6 cellular contexts compared by ENCODE assay signal in the genomic region with DNA sequence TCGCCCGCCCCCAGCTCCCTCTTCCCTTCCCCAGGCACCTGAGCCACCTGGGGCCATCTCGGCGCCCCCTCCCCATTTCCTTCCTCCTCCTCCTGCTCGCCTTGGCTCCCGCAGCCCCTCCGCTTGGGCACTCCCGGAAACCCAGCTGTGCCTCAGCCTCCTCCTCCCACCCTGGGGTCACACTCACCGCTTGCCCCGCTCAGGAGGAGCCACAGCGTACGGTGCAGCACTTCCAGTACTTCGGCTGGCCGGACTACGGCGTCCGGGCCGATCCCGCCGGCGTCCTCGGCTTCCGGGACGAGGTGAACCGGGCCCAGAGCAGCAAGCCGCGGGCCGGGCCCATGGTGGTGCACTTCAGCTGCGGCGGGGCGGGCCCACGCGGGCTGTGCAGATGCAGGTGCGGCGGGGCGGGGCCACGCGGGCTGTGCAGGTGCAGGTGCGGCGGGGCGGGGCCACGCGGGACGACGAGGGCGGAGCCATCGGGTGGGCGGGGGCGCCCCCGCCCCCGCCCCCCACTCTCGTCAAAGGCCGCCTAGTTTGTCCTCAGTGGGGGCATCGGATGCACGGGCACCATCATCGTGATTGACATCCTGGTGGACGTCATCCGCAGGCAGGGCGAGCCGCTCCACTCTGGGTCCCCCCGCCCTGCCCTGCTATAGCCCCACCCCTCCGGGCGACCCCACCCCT. TPM values are rescaled to one million over a fixed set of nuclear protein-coding genes. Genes with fewer than 3 reads are reported as not detected.
DNase-seq lines count a peak whose midpoint lies in the region; ATAC-seq, FAIRE-seq and TF ChIP-seq lines count a peak whose summit lies in the region.

No MANE protein-coding gene starts in this region.

- no peaks in the 10 kb centered on the region for H3K9me3 ChIP-seq in HepG2 (ENCODE audit: low read length)
- H3K9me3 ChIP-seq in SK-N-SH = no peaks in the 10 kb centered on the region

- H3K4me2 ChIP-seq in HepG2 (ENCODE audit: low read depth, low read length) = peak overlapping the region; percentile 41
- H3K4me2 ChIP-seq in SK-N-SH = no peak overlapping the region

- H3K9me3 Mint-ChIP-seq in activated T-helper 1 cell treated with anti-CD3 and anti-CD28 coated beads, Interleukin-12 subunit alpha, Interleukin-12 subunit beta, Interleukin-2, Interleukin-4 antibody, amounts not matched to agents 30 ng/mL and 10 ng/mL and 1 ng/mL, durations not matched to agents 14 hours and 24 hours and 36 hours = no peaks in the 10 kb centered on the region

- CTCF ChIA-PET in HepG2 (lab: Yijun Ruan, JAX; ENCODE audit: low intra/inter-chr PET ratio, low total read pairs) (no interaction called here), SK-N-SH (lab: Yijun Ruan, JAX) (interaction anchor here (1.1 to 15.4 kb wide), 4 partner anchors 9 to 85 kb away, joined by 3 to 216 read pairs (median 4); partner anchors contain the start of gene PERM1)

- H3K9me2 ChIP-seq in SK-N-SH = no peaks in the 10 kb centered on the region

- peaks cover 9% of the 10 kb centered on the region for H3F3A ChIP-seq in SK-N-SH (replicated peaks; ENCODE audit: insufficient read depth)

- H3K27ac Mint-ChIP-seq in activated T-helper 1 cell treated with anti-CD3 and anti-CD28 coated beads, Interleukin-12 subunit alpha, Interleukin-12 subunit beta, Interleukin-2, Interleukin-4 antibody, amounts not matched to agents 30 ng/mL and 10 ng/mL and 1 ng/mL, durations not matched to agents 14 hours and 24 hours and 36 hours = no peak overlapping the region

- no peak for TF ChIP-seq POLR2A in HepG2 (IDR thresholded peaks at IDR 0.05; ENCODE audit: insufficient read depth in 1 of 2, low read depth in 2 of 2, low read length in 2 of 2)

- H3K27ac ChIP-seq in HepG2 (ENCODE audit: extremely low read length, insufficient read depth, low read length) (no peak overlapping the region), SK-N-SH (ENCODE audit: low read depth in 2 of 2, low read length in 1 of 2) (no peak overlapping the region)

- H3K4me1 ChIP-seq in HepG2 (ENCODE audit: insufficient read depth, low read length) (peaks cover 55% of the 10 kb centered on the region), SK-N-SH (ENCODE audit: control insufficient read depth in 1 of 2, insufficient read depth in 2 of 2, low read depth in 1 of 2, low read length in 1 of 2) (peaks cover 0 to 7% of the 10 kb centered on the region in 2 experiments; a peak in 1 of 4 replicates)

- POLR2A ChIA-PET in HepG2 (lab: Yijun Ruan, JAX) (interaction anchor here (1.1 to 1.2 kb wide), 2 partner anchors 10 to 55 kb away, joined by 3 read pairs; partner anchors contain the start of gene ISG15), SK-N-SH (lab: Yijun Ruan, JAX) (no interaction called here)

- TF ChIP-seq RAD21 in HepG2 (CRISPR knock-in tag; IDR thresholded peaks at IDR 0.05) = no peak
- no peak for TF ChIP-seq RAD21 in SK-N-SH (IDR thresholded peaks at IDR 0.05; ENCODE audit: low read length)

- TF ChIP-seq CTCF in HepG2 (CRISPR knock-in tag; IDR thresholded peaks at IDR 0.05) = no peak
- TF ChIP-seq CTCF in SK-N-SH (IDR thresholded peaks at IDR 0.05) = no peak

- in situ Hi-C loops in HepG2 (cut with HindIII; ENCODE audit: extremely low pct_ligation_motif_present, low pct_unique_long_range_greater_than_20kb) = no loop called here

- FAIRE-seq in HepG2 (lab: Jason Lieb, UNC) = no peak

- peak overlapping the region; percentile 16 to 89 (median 54); a peak in 4 of 6 replicates for H3K4me3 ChIP-seq in HepG2 (replicated peaks in 1 of 3; ENCODE audit: insufficient read depth in 1 of 3, low read depth in 2 of 3, low read length in 3 of 3)
- H3K4me3 ChIP-seq in SK-N-SH (ENCODE audit: low read depth in 2 of 2, low read length in 1 of 2) = peak overlapping the region in 1 of 2 experiments; percentile 24; a peak in 2 of 4 replicates

- H3K27me3 Mint-ChIP-seq in activated T-helper 1 cell treated with anti-CD3 and anti-CD28 coated beads, Interleukin-12 subunit alpha, Interleukin-12 subunit beta, Interleukin-2, Interleukin-4 antibody, amounts not matched to agents 30 ng/mL and 10 ng/mL and 1 ng/mL, durations not matched to agents 14 hours and 24 hours and 36 hours (ENCODE audit: insufficient read depth) = peaks cover 3% of the 10 kb centered on the region

- TF ChIP-seq EP300 in HepG2 (IDR thresholded peaks at IDR 0.05; ENCODE audit: low read depth in 2 of 2, low read length in 2 of 2) (no peak), HepG2 (CRISPR knock-in tag; IDR thresholded peaks at IDR 0.05; ENCODE audit: borderline replicate concordance) (no peak), SK-N-SH (IDR thresholded peaks at IDR 0.05; ENCODE audit: borderline replicate concordance in 1 of 2, low read depth in 1 of 2, low read length in 1 of 2) (no peak)

- BruUV-seq in HepG2 (replicated peaks; lab: Mats Ljungman, UMichigan) = no TSS peak

- H2AFZ ChIP-seq in HepG2 (ENCODE audit: low read length) (no peak overlapping the region), SK-N-SH (ENCODE audit: low read depth) (no peak overlapping the region)

- DNase-seq in 8988T (peak; percentile 86), HepG2 (ENCODE audit: low spot score) (no peak), SK-N-SH (no peak), NCI-H1092 treated with DMSO at 0.1 percent for 48 hours (lab: John Stamatoyannopoulos, UW) (no peak)
- peak; percentile 31 for DNase-seq in activated T-helper 1 cell treated with anti-CD3 and anti-CD28 coated beads, Interleukin-12 subunit alpha, Interleukin-12 subunit beta, Interleukin-2, Interleukin-4 antibody, amounts not matched to agents 30 ng/mL and 10 ng/mL and 1 ng/mL, durations not matched to agents 14 hours and 24 hours and 36 hours (ENCODE audit: low spot score)

- WGBS in HepG2 (ENCODE audit: low lambda C conversion rate) = 42% methylated on average over 17 of the region's 63 CpGs
- 14% methylated on average over 35 of the region's 63 CpGs for WGBS in SK-N-SH (ENCODE audit: low lambda C conversion rate)

- peaks cover 7% of the 10 kb centered on the region for H3K4me1 Mint-ChIP-seq in activated T-helper 1 cell treated with anti-CD3 and anti-CD28 coated beads, Interleukin-12 subunit alpha, Interleukin-12 subunit beta, Interleukin-2, Interleukin-4 antibody, amounts not matched to agents 30 ng/mL and 10 ng/mL and 1 ng/mL, durations not matched to agents 14 hours and 24 hours and 36 hours (ENCODE audit: low read depth)

- no peaks in the 10 kb centered on the region for H3K36me3 Mint-ChIP-seq in activated T-helper 1 cell treated with anti-CD3 and anti-CD28 coated beads, Interleukin-12 subunit alpha, Interleukin-12 subunit beta, Interleukin-2, Interleukin-4 antibody, amounts not matched to agents 30 ng/mL and 10 ng/mL and 1 ng/mL, durations not matched to agents 14 hours and 24 hours and 36 hours (ENCODE audit: low read depth)

- intact Hi-C loops in activated T-helper 1 cell treated with anti-CD3 and anti-CD28 coated beads, Interleukin-12 subunit alpha, Interleukin-12 subunit beta, Interleukin-2, Interleukin-4 antibody, amounts not matched to agents 30 ng/mL and 10 ng/mL and 1 ng/mL, durations not matched to agents 14 hours and 24 hours and 36 hours (cut with micrococcal nuclease) = loop anchor here (2.0 kb wide), 1 partner anchor 28 kb away; no protein-coding TSS in a partner anchor
- intact Hi-C loops in HepG2 (cut with micrococcal nuclease; ENCODE audit: unreplicated experiment) = no loop called here

- H3K27me3 ChIP-seq in HepG2 (ENCODE audit: control insufficient read depth in 1 of 2, insufficient read depth in 2 of 2, low read length in 2 of 2) = peaks cover 19 to 41% of the 10 kb centered on the region in 2 experiments; a peak in 4 of 5 replicates
- 0 out of 2 replicates have a peak, but pooled peaks cover 12% of the 10 kb centered on the region for H3K27me3 ChIP-seq in SK-N-SH (ENCODE audit: insufficient read depth)

- H3K9ac ChIP-seq in HepG2 (ENCODE audit: insufficient read depth, low read depth, low read length) (no peak overlapping the region), SK-N-SH (no peak overlapping the region)

- H3K79me2 ChIP-seq in HepG2 (ENCODE audit: insufficient read depth, low read length) (no peaks in the 10 kb centered on the region), SK-N-SH (ENCODE audit: insufficient read depth) (no peaks in the 10 kb centered on the region)

- H3K4me3 Mint-ChIP-seq in activated T-helper 1 cell treated with anti-CD3 and anti-CD28 coated beads, Interleukin-12 subunit alpha, Interleukin-12 subunit beta, Interleukin-2, Interleukin-4 antibody, amounts not matched to agents 30 ng/mL and 10 ng/mL and 1 ng/mL, durations not matched to agents 14 hours and 24 hours and 36 hours = peak overlapping the region; percentile 53

- no peaks in the 10 kb centered on the region for H3K36me3 ChIP-seq in HepG2 (replicated peaks in 1 of 2; ENCODE audit: control insufficient read depth in 1 of 2, insufficient read depth in 2 of 2, low read length in 2 of 2)
- H3K36me3 ChIP-seq in SK-N-SH (replicated peaks in 1 of 2; ENCODE audit: control insufficient read depth in 1 of 2, insufficient read depth in 2 of 2, low read length in 1 of 2) = no peaks in the 10 kb centered on the region

- ATAC-seq in HG03280 (IDR thresholded peaks at IDR 0.05; ENCODE audit: unreplicated experiment) = peak; percentile 19
- ATAC-seq in HepG2 = peak; percentile 0; the same call in 1 of the 3 replicates

- H4K20me1 ChIP-seq in HepG2 (ENCODE audit: insufficient read depth, low read length) = no peaks in the 10 kb centered on the region
- peaks cover 6% of the 10 kb centered on the region; the same call in 1 of the 2 replicates for H4K20me1 ChIP-seq in SK-N-SH (ENCODE audit: insufficient read depth)

RNA-seq across cellular contexts. Expression of gene RNF223, which starts 5.6 kb away (rescaled TPM):
- 0.10 TPM in 1 of 2 replicates, not detected in the other for total RNA-seq in activated T-helper 1 cell treated with anti-CD3 and anti-CD28 coated beads, Interleukin-12 subunit alpha, Interleukin-12 subunit beta, Interleukin-2, Interleukin-4 antibody, amounts not matched to agents 30 ng/mL and 10 ng/mL and 1 ng/mL, durations not matched to agents 14 hours and 24 hours and 36 hours
- total RNA-seq in HepG2 (2016; rRNA removed; fragmentation: Illumina TruSeq; extraction: Trizol) = not detected in 2 replicates
- total RNA-seq in HepG2 (2016; cell fraction: cytosol; rRNA removed; fragmentation: Illumina TruSeq; extraction: Trizol; ENCODE audit: low read depth) = not detected in 2 replicates
- total RNA-seq in HepG2 (2016; cell fraction: insoluble cytoplasmic fraction; rRNA removed; fragmentation: Illumina TruSeq; extraction: Trizol) = not detected in 2 replicates
- total RNA-seq in HepG2 (2016; cell fraction: membrane; rRNA removed; fragmentation: Illumina TruSeq; extraction: Trizol) = not detected in 2 replicates
- total RNA-seq in HepG2 (2016; cell fraction: nucleus; rRNA removed; fragmentation: Illumina TruSeq; extraction: Trizol) = not detected in 2 replicates
- polyA plus RNA-seq in HepG2 (2011; rRNA removed) (0.03 and 0.05 TPM in 2 replicates), SK-N-SH (2012; rRNA removed) (not detected in 2 replicates)
- 0.04 TPM in 1 of 2 replicates, not detected in the other for polyA plus RNA-seq in HepG2 (2011; cell fraction: cytosol; rRNA removed)
- not detected in 2 replicates for polyA plus RNA-seq in HepG2 (2011; cell fraction: nucleus; rRNA removed)
- 0.07 and 0.08 TPM in 2 replicates for polyA plus RNA-seq in HepG2 (2012)
- not detected in 2 replicates for polyA plus RNA-seq in HepG2 (2016; cell fraction: cytosol; fragmentation: Illumina TruSeq; extraction: Trizol; ENCODE audit: low read depth)
- not detected in 2 replicates for polyA plus RNA-seq in HepG2 (2016; cell fraction: insoluble cytoplasmic fraction; fragmentation: Illumina TruSeq; extraction: Trizol; ENCODE audit: low read depth)
- not detected in 2 replicates for polyA plus RNA-seq in HepG2 (2016; cell fraction: membrane; fragmentation: Illumina TruSeq; extraction: Trizol; ENCODE audit: low read depth)
- not detected in 2 replicates for polyA plus RNA-seq in HepG2 (2016; cell fraction: nucleus; fragmentation: Illumina TruSeq; extraction: Trizol; ENCODE audit: insufficient read depth, low read depth)
- 2.1 TPM in 1 of 2 replicates, not detected in the other for polyA minus RNA-seq in HepG2 (2011; rRNA and poly(A)+ RNA removed; ENCODE audit: low replicate concordance)
- not detected in 2 replicates for polyA minus RNA-seq in HepG2 (2011; cell fraction: cytosol; rRNA and poly(A)+ RNA removed)
- 0.26 TPM in 1 of 2 replicates, not detected in the other for polyA minus RNA-seq in HepG2 (2011; cell fraction: nucleus; rRNA and poly(A)+ RNA removed)
- not detected in 2 replicates for polyA plus RNA-seq in SK-N-SH (2012; cell fraction: cytosol; rRNA removed)
- polyA plus RNA-seq in SK-N-SH (2012; cell fraction: nucleus; rRNA removed) = 0.04 TPM in 1 of 2 replicates, not detected in the other

RNA-seq across cellular contexts. Expression of gene C1orf159, which starts 47.4 kb away (rescaled TPM):
- 30.0 and 30.3 TPM in 2 replicates for total RNA-seq in activated T-helper 1 cell treated with anti-CD3 and anti-CD28 coated beads, Interleukin-12 subunit alpha, Interleukin-12 subunit beta, Interleukin-2, Interleukin-4 antibody, amounts not matched to agents 30 ng/mL and 10 ng/mL and 1 ng/mL, durations not matched to agents 14 hours and 24 hours and 36 hours
- 3.8 and 6.7 TPM in 2 replicates for total RNA-seq in HepG2 (2016; rRNA removed; fragmentation: Illumina TruSeq; extraction: Trizol)
- 6.3 and 6.8 TPM in 2 replicates for total RNA-seq in HepG2 (2016; cell fraction: cytosol; rRNA removed; fragmentation: Illumina TruSeq; extraction: Trizol; ENCODE audit: low read depth)
- 3.6 and 6.6 TPM in 2 replicates for total RNA-seq in HepG2 (2016; cell fraction: insoluble cytoplasmic fraction; rRNA removed; fragmentation: Illumina TruSeq; extraction: Trizol)
- total RNA-seq in HepG2 (2016; cell fraction: membrane; rRNA removed; fragmentation: Illumina TruSeq; extraction: Trizol) = 7.4 and 7.9 TPM in 2 replicates
- 6.3 and 7.7 TPM in 2 replicates for total RNA-seq in HepG2 (2016; cell fraction: nucleus; rRNA removed; fragmentation: Illumina TruSeq; extraction: Trizol)
- polyA plus RNA-seq in HepG2 (2011; rRNA removed) (3.8 and 4.2 TPM in 2 replicates), SK-N-SH (2012; rRNA removed) (10.1 and 10.2 TPM in 2 replicates)
- polyA plus RNA-seq in HepG2 (2011; cell fraction: cytosol; rRNA removed) = 1.7 and 4.2 TPM in 2 replicates
- 22.9 and 35.9 TPM in 2 replicates for polyA plus RNA-seq in HepG2 (2011; cell fraction: nucleus; rRNA removed)
- 2.8 and 3.2 TPM in 2 replicates for polyA plus RNA-seq in HepG2 (2012)
- 4.7 and 6.0 TPM in 2 replicates for polyA plus RNA-seq in HepG2 (2016; cell fraction: cytosol; fragmentation: Illumina TruSeq; extraction: Trizol; ENCODE audit: low read depth)
- polyA plus RNA-seq in HepG2 (2016; cell fraction: insoluble cytoplasmic fraction; fragmentation: Illumina TruSeq; extraction: Trizol; ENCODE audit: low read depth) = 3.5 and 4.0 TPM in 2 replicates
- 7.0 and 8.1 TPM in 2 replicates for polyA plus RNA-seq in HepG2 (2016; cell fraction: membrane; fragmentation: Illumina TruSeq; extraction: Trizol; ENCODE audit: low read depth)
- polyA plus RNA-seq in HepG2 (2016; cell fraction: nucleus; fragmentation: Illumina TruSeq; extraction: Trizol; ENCODE audit: insufficient read depth, low read depth) = 19.9 and 20.1 TPM in 2 replicates
- polyA minus RNA-seq in HepG2 (2011; rRNA and poly(A)+ RNA removed; ENCODE audit: low replicate concordance) = 2.9 and 5.6 TPM in 2 replicates
- polyA minus RNA-seq in HepG2 (2011; cell fraction: cytosol; rRNA and poly(A)+ RNA removed) = 2.1 and 2.2 TPM in 2 replicates
- 3.7 and 4.5 TPM in 2 replicates for polyA minus RNA-seq in HepG2 (2011; cell fraction: nucleus; rRNA and poly(A)+ RNA removed)
- 3.0 and 4.9 TPM in 2 replicates for polyA plus RNA-seq in SK-N-SH (2012; cell fraction: cytosol; rRNA removed)
- polyA plus RNA-seq in SK-N-SH (2012; cell fraction: nucleus; rRNA removed) = 57.7 and 66.0 TPM in 2 replicates

RNA-seq across cellular contexts. Expression of gene AGRN, which starts 48.6 kb away (rescaled TPM):
- 25.8 and 30.3 TPM in 2 replicates for total RNA-seq in activated T-helper 1 cell treated with anti-CD3 and anti-CD28 coated beads, Interleukin-12 subunit alpha, Interleukin-12 subunit beta, Interleukin-2, Interleukin-4 antibody, amounts not matched to agents 30 ng/mL and 10 ng/mL and 1 ng/mL, durations not matched to agents 14 hours and 24 hours and 36 hours
- total RNA-seq in HepG2 (2016; rRNA removed; fragmentation: Illumina TruSeq; extraction: Trizol) = 7.3 and 29.8 TPM in 2 replicates
- 2.7 and 2.9 TPM in 2 replicates for total RNA-seq in HepG2 (2016; cell fraction: cytosol; rRNA removed; fragmentation: Illumina TruSeq; extraction: Trizol; ENCODE audit: low read depth)
- total RNA-seq in HepG2 (2016; cell fraction: insoluble cytoplasmic fraction; rRNA removed; fragmentation: Illumina TruSeq; extraction: Trizol) = 5.9 and 28.3 TPM in 2 replicates
- total RNA-seq in HepG2 (2016; cell fraction: membrane; rRNA removed; fragmentation: Illumina TruSeq; extraction: Trizol) = 4.9 and 5.0 TPM in 2 replicates
- 36.4 and 50.3 TPM in 2 replicates for total RNA-seq in HepG2 (2016; cell fraction: nucleus; rRNA removed; fragmentation: Illumina TruSeq; extraction: Trizol)
- polyA plus RNA-seq in HepG2 (2011; rRNA removed) = 65.2 and 82.7 TPM in 2 replicates
- 37.7 and 58.0 TPM in 2 replicates for polyA plus RNA-seq in HepG2 (2011; cell fraction: cytosol; rRNA removed)
- 667 and 906 TPM in 2 replicates for polyA plus RNA-seq in HepG2 (2011; cell fraction: nucleus; rRNA removed)
- 77.8 and 101 TPM in 2 replicates for polyA plus RNA-seq in HepG2 (2012)
- 1.4 and 1.5 TPM in 2 replicates for polyA plus RNA-seq in HepG2 (2016; cell fraction: cytosol; fragmentation: Illumina TruSeq; extraction: Trizol; ENCODE audit: low read depth)
- polyA plus RNA-seq in HepG2 (2016; cell fraction: insoluble cytoplasmic fraction; fragmentation: Illumina TruSeq; extraction: Trizol; ENCODE audit: low read depth) = 10.7 and 15.5 TPM in 2 replicates
- 3.2 and 3.6 TPM in 2 replicates for polyA plus RNA-seq in HepG2 (2016; cell fraction: membrane; fragmentation: Illumina TruSeq; extraction: Trizol; ENCODE audit: low read depth)
- 125 and 134 TPM in 2 replicates for polyA plus RNA-seq in HepG2 (2016; cell fraction: nucleus; fragmentation: Illumina TruSeq; extraction: Trizol; ENCODE audit: insufficient read depth, low read depth)
- 23.8 and 86.8 TPM in 2 replicates for polyA minus RNA-seq in HepG2 (2011; rRNA and poly(A)+ RNA removed; ENCODE audit: low replicate concordance)
- 41.3 and 50.7 TPM in 2 replicates for polyA minus RNA-seq in HepG2 (2011; cell fraction: cytosol; rRNA and poly(A)+ RNA removed)
- polyA minus RNA-seq in HepG2 (2011; cell fraction: nucleus; rRNA and poly(A)+ RNA removed) = 80.3 and 86.4 TPM in 2 replicates
- 24.0 and 31.6 TPM in 2 replicates for polyA plus RNA-seq in SK-N-SH (2012; rRNA removed)
- 12.6 and 21.4 TPM in 2 replicates for polyA plus RNA-seq in SK-N-SH (2012; cell fraction: cytosol; rRNA removed)
- polyA plus RNA-seq in SK-N-SH (2012; cell fraction: nucleus; rRNA removed) = 141 and 187 TPM in 2 replicates

RNA-seq across cellular contexts. Expression of gene ISG15, which starts 55.2 kb away (rescaled TPM):
- 52.9 and 53.7 TPM in 2 replicates for total RNA-seq in activated T-helper 1 cell treated with anti-CD3 and anti-CD28 coated beads, Interleukin-12 subunit alpha, Interleukin-12 subunit beta, Interleukin-2, Interleukin-4 antibody, amounts not matched to agents 30 ng/mL and 10 ng/mL and 1 ng/mL, durations not matched to agents 14 hours and 24 hours and 36 hours
- 54.9 and 68.4 TPM in 2 replicates for total RNA-seq in HepG2 (2016; rRNA removed; fragmentation: Illumina TruSeq; extraction: Trizol)
- 17.4 and 19.2 TPM in 2 replicates for total RNA-seq in HepG2 (2016; cell fraction: cytosol; rRNA removed; fragmentation: Illumina TruSeq; extraction: Trizol; ENCODE audit: low read depth)
- total RNA-seq in HepG2 (2016; cell fraction: insoluble cytoplasmic fraction; rRNA removed; fragmentation: Illumina TruSeq; extraction: Trizol) = 52.2 and 77.4 TPM in 2 replicates
- 17.7 and 18.1 TPM in 2 replicates for total RNA-seq in HepG2 (2016; cell fraction: membrane; rRNA removed; fragmentation: Illumina TruSeq; extraction: Trizol)
- total RNA-seq in HepG2 (2016; cell fraction: nucleus; rRNA removed; fragmentation: Illumina TruSeq; extraction: Trizol) = 18.3 and 23.3 TPM in 2 replicates
- polyA plus RNA-seq in HepG2 (2011; rRNA removed) (42.1 and 63.7 TPM in 2 replicates), SK-N-SH (2012; rRNA removed) (22.9 and 28.6 TPM in 2 replicates)
- polyA plus RNA-seq in HepG2 (2011; cell fraction: cytosol; rRNA removed) = 49.9 and 81.6 TPM in 2 replicates
- polyA plus RNA-seq in HepG2 (2011; cell fraction: nucleus; rRNA removed) = 24.5 and 32.4 TPM in 2 replicates
- polyA plus RNA-seq in HepG2 (2012) = 19.4 and 39.7 TPM in 2 replicates
- 13.7 and 17.3 TPM in 2 replicates for polyA plus RNA-seq in HepG2 (2016; cell fraction: cytosol; fragmentation: Illumina TruSeq; extraction: Trizol; ENCODE audit: low read depth)
- polyA plus RNA-seq in HepG2 (2016; cell fraction: insoluble cytoplasmic fraction; fragmentation: Illumina TruSeq; extraction: Trizol; ENCODE audit: low read depth) = 47.3 and 49.3 TPM in 2 replicates
- 10.1 and 12.3 TPM in 2 replicates for polyA plus RNA-seq in HepG2 (2016; cell fraction: membrane; fragmentation: Illumina TruSeq; extraction: Trizol; ENCODE audit: low read depth)
- polyA plus RNA-seq in HepG2 (2016; cell fraction: nucleus; fragmentation: Illumina TruSeq; extraction: Trizol; ENCODE audit: insufficient read depth, low read depth) = 22.7 and 27.6 TPM in 2 replicates
- 24.2 and 34.4 TPM in 2 replicates for polyA minus RNA-seq in HepG2 (2011; rRNA and poly(A)+ RNA removed; ENCODE audit: low replicate concordance)
- polyA minus RNA-seq in HepG2 (2011; cell fraction: cytosol; rRNA and poly(A)+ RNA removed) = 11.4 and 13.3 TPM in 2 replicates
- 2.1 and 5.1 TPM in 2 replicates for polyA minus RNA-seq in HepG2 (2011; cell fraction: nucleus; rRNA and poly(A)+ RNA removed)
- 14.3 and 16.1 TPM in 2 replicates for polyA plus RNA-seq in SK-N-SH (2012; cell fraction: cytosol; rRNA removed)
- 15.0 and 31.2 TPM in 2 replicates for polyA plus RNA-seq in SK-N-SH (2012; cell fraction: nucleus; rRNA removed)

Comparison
In these comparisons a context has a peak if more than half of its experiments do, and no peak if none do; other contexts are left out.
1. DNase-seq: peak in 8988T (single experiment) and activated T-helper 1 cell treated with anti-CD3 and anti-CD28 coated beads, Interleukin-12 subunit alpha, Interleukin-12 subunit beta, Interleukin-2, Interleukin-4 antibody, amounts not matched to agents 30 ng/mL and 10 ng/mL and 1 ng/mL, durations not matched to agents 14 hours and 24 hours and 36 hours (single experiment); none in HepG2 (single experiment), SK-N-SH (single experiment) and NCI-H1092 treated with DMSO at 0.1 percent for 48 hours (single experiment).